23 cellular contexts compared by ENCODE assay signal in the genomic region with DNA sequence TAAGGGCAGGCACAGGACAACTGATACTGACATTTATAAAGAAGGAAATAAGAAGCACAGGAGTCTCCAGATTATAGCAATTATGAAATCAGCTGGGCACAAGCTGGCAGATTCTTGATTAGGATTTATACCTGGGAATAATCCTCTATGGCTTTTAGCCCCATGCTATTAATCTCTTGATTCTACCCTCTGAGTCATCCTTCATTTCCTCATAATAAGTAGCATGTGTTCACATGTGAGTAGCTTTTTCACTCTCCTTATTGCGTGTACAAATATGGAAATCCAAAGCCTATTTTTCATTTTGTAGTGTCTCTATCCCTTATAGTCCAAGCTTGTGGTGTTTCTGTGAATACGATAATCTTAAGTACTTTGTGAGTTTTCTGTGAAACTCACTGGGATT.
"Had no signal": no experiment of that assay in that cellular context is flagged by ENCODE, and none has a peak within 500 bp of the region (broad histone marks: within the 10 kb centered on the region; RNA-seq: fewer than 3 reads in every experiment).

No MANE protein-coding gene starts in this region.

- H3K27me3 ChIP-seq: cardiac muscle cell had no signal

- H3K4me3 ChIP-seq: cardiac muscle cell had no signal

- H3K36me3 ChIP-seq: cardiac muscle cell had no signal

- H3K27ac ChIP-seq: cardiac muscle cell, KMS-11 had no signal

- H3K4me2 ChIP-seq: KMS-11 had no signal

- H3K9ac ChIP-seq: KMS-11 had no signal

- DNase-seq: activated B cell treated with CpG ODN at 0.5 μM for 24 hours; activated CD4-positive, alpha-beta T cell treated with anti-CD3 and anti-CD28 coated beads for 1 hour; activated CD4-positive, alpha-beta T cell treated with anti-CD3 and anti-CD28 coated beads, Interleukin-2, amount 10 ng/mL, durations not matched to agents 24 days and 14 days; activated CD4-positive, alpha-beta T cell treated with anti-CD3 and anti-CD28 coated beads, Interleukin-2, amount 50 U/mL, for 48 hours; activated CD8-positive, alpha-beta memory T cell treated with anti-CD3 and anti-CD28 coated beads, Interleukin-2, amount 10 ng/mL, durations not matched to agents 7 days and 5 days; activated effector memory CD4-positive, alpha-beta T cell treated with anti-CD3 and anti-CD28 coated beads, Interleukin-2, amount 50 U/mL, for 16 hours; activated naive CD4-positive, alpha-beta T cell treated with Interleukin-2 at 50 U/mL for 16 hours; activated naive CD8-positive, alpha-beta T cell treated with anti-CD3 and anti-CD28 coated beads, Interleukin-2, amount 50 U/mL, for 24 hours; activated T-cell treated with anti-CD3 and anti-CD28 coated beads, Interleukin-2, amount 50 U/mL, for 4 hours; amygdala; NCI-H1105; NCI-H1436 treated with DMSO at 0.1 percent for 48 hours; NCI-H187; NCI-H2081; NCI-H446; NCI-H526 treated with DMSO at 0.1 percent for 48 hours; PC-3; SHP77 treated with DMSO at 0.1 percent for 48 hours; T-helper 17 cell; T-helper 9 cell had no signal

- ATAC-seq: activated CD8-positive, alpha-beta memory T cell treated with anti-CD3 and anti-CD28 coated beads, Interleukin-2, amount 10 ng/mL, durations not matched to agents 7 days and 5 days; activated naive CD4-positive, alpha-beta T cell treated with anti-CD3 and anti-CD28 coated beads, Interleukin-2, amount 50 U/mL, for 72 hours; activated naive CD8-positive, alpha-beta T cell treated with anti-CD3 and anti-CD28 coated beads, Interleukin-2, amount 50 U/mL, for 24 hours; activated T-cell treated with anti-CD3 and anti-CD28 coated beads, Interleukin-2, amount 50 U/mL, for 4 hours; PC-3; T-helper 17 cell had no signal
